Comparison of ENCODE assay signal across 2 cellular contexts in genomic region chr20:62235777-62236157, GRCh38.
A peak's percentile ranks its signal among the peaks of the same experiment; 100 is the strongest.
TF ChIP-seq lines count a peak whose summit lies in the region.

No MANE protein-coding gene starts in this region.

TF ChIP-seq in K562, 482 proteins besides CTCF, POLR2A, EP300 and RAD21:
- TF ChIP-seq SAP30 (IDR thresholded peaks at IDR 0.05; ENCODE audit: borderline replicate concordance, insufficient read depth, low read depth, low read length, poor library complexity, severe bottlenecking): no peak
- TF ChIP-seq SUPT5H (IDR thresholded peaks at IDR 0.05): no peak
- TF ChIP-seq RBM25 (IDR thresholded peaks at IDR 0.05; ENCODE audit: low read depth, low read length, severe bottlenecking): peak; percentile 36
- TF ChIP-seq TSC22D4 (tag; IDR thresholded peaks at IDR 0.05): no peak
- TF ChIP-seq BCOR (IDR thresholded peaks at IDR 0.05): peak; percentile 76
- TF ChIP-seq ETV1 (tag; conservative IDR thresholded peaks at IDR 0.05; ENCODE audit: low read depth): no peak
- TF ChIP-seq CBX1 (IDR thresholded peaks at IDR 0.05; ENCODE audit: low read depth): 0 out of 2 replicates have a peak, but pooled peaks have one; percentile 20
- TF ChIP-seq STAG1 (CRISPR knock-in tag; IDR thresholded peaks at IDR 0.05; ENCODE audit: borderline replicate concordance): no peak
- peak; percentile 43 to 54 for TF ChIP-seq KDM1A (IDR thresholded peaks at IDR 0.05)
- TF ChIP-seq ZNF282 (CRISPR knock-in tag; IDR thresholded peaks at IDR 0.05): no peak
- peak; percentile 18; the same call in 1 of the 2 replicates for TF ChIP-seq HDAC2 (IDR thresholded peaks at IDR 0.05)
- no peak for TF ChIP-seq DDX20 (tag; IDR thresholded peaks at IDR 0.05; ENCODE audit: low read depth)
TF ChIP-seq in K562: peak in this region for 5.

TF ChIP-seq in neural cell, 6 proteins besides CTCF, POLR2A, EP300 and RAD21:
- no peak for TF ChIP-seq MXI1 (conservative IDR thresholded peaks at IDR 0.05; ENCODE audit: poor library complexity, severe bottlenecking)
- no peak for TF ChIP-seq REST (IDR thresholded peaks at IDR 0.05; ENCODE audit: borderline replicate concordance)
- no peak for TF ChIP-seq SMC3 (conservative IDR thresholded peaks at IDR 0.05; ENCODE audit: poor library complexity)
- no peak for TF ChIP-seq TAF1 (IDR thresholded peaks at IDR 0.05; ENCODE audit: low read depth)
TF ChIP-seq in neural cell: peak in this region for 0.
